17 cellular contexts compared by ENCODE assay signal in genomic region chrX:44908198-44908597, GRCh38. TPM values are rescaled to one million over a fixed set of nuclear protein-coding genes. Genes with fewer than 3 reads are reported as not detected.
DNase-seq lines count a peak whose midpoint lies in the region; ATAC-seq, FAIRE-seq and TF ChIP-seq lines count a peak whose summit lies in the region.
"Had no signal": no experiment of that assay in that cellular context is flagged by ENCODE, and none has a peak within 500 bp of the region (broad histone marks: within the 10 kb centered on the region; RNA-seq: fewer than 3 reads in every experiment).

No MANE protein-coding gene starts in this region.

- no peak overlapping the region for H3K27ac Mint-ChIP-seq in astrocyte (ENCODE audit: unreplicated experiment)
- H3K27ac Mint-ChIP-seq in naive thymus-derived CD8-positive, alpha-beta T cell = peak overlapping the region in 7 of 10 donors; percentile 6 to 84 (median 41)
- H3K27ac Mint-ChIP-seq in activated T-helper 2 cell treated with anti-CD3 and anti-CD28 coated beads, Interferon-gamma antibody, Interleukin-2, Interleukin-4, amounts not matched to agents 10 μg/mL and 5 μg/mL and 100 μg/mL, durations not matched to agents 14 hours and 24 hours and 36 hours = no peak overlapping the region
- H3K27ac Mint-ChIP-seq: WTC11 had no signal

- no peak overlapping the region for H2AFZ ChIP-seq in Karpas-422 (ENCODE audit: low read length)
- no peak overlapping the region for H2AFZ ChIP-seq in astrocyte (ENCODE audit: low read depth, low read length)

- H4K20me1 ChIP-seq in Karpas-422 (ENCODE audit: insufficient read depth, low read depth, low read length) (peaks cover 3% of the 10 kb centered on the region; the same call in 1 of the 2 replicates), astrocyte (ENCODE audit: insufficient read depth, low read length) (peaks cover 25% of the 10 kb centered on the region)

- no peaks in the 10 kb centered on the region for H3K36me3 ChIP-seq in Karpas-422 (ENCODE audit: insufficient read depth, low read length)
- H3K36me3 ChIP-seq in astrocyte (ENCODE audit: insufficient read depth, low read length) = no peaks in the 10 kb centered on the region
- H3K36me3 ChIP-seq: suprapubic skin had no signal

- DNase-seq in Daoy (ENCODE audit: low read depth) (peak; percentile 3), Karpas-422 (no peak), astrocyte (ENCODE audit: low read depth) (peak; percentile 43), GM10248 (ENCODE audit: extremely low spot score) (no peak), sciatic nerve (ENCODE audit: low spot score) (no peak)
- no peak for DNase-seq in naive thymus-derived CD8-positive, alpha-beta T cell
- DNase-seq in activated T-helper 2 cell treated with anti-CD3 and anti-CD28 coated beads, Interferon-gamma antibody, Interleukin-2, Interleukin-4, amounts not matched to agents 10 μg/mL and 5 μg/mL and 100 μg/mL, durations not matched to agents 14 hours and 24 hours and 36 hours (ENCODE audit: low spot score) = no peak
- DNase-seq: activated gamma-delta T cell treated with Interleukin-2 at 50 U/mL for 16 hours, dermis blood vessel endothelial cell, DMS53, mesendoderm, NCI-H1105, NCI-H524, SIG-M5 had no signal

- no peak overlapping the region for H3K4me3 Mint-ChIP-seq in astrocyte (ENCODE audit: unreplicated experiment)
- H3K4me3 Mint-ChIP-seq in naive thymus-derived CD8-positive, alpha-beta T cell = peak overlapping the region in 7 of 10 donors; percentile 5 to 63 (median 43)
- H3K4me3 Mint-ChIP-seq in activated T-helper 2 cell treated with anti-CD3 and anti-CD28 coated beads, Interferon-gamma antibody, Interleukin-2, Interleukin-4, amounts not matched to agents 10 μg/mL and 5 μg/mL and 100 μg/mL, durations not matched to agents 14 hours and 24 hours and 36 hours (ENCODE audit: low read depth) = no peak overlapping the region
- H3K4me3 Mint-ChIP-seq: WTC11 had no signal

- H3K36me3 Mint-ChIP-seq in astrocyte (ENCODE audit: low read depth, unreplicated experiment) = peaks cover under 1% of the 10 kb centered on the region
- peaks cover 0 to 16% (median under 1%) of the 10 kb centered on the region in 3 donors for H3K36me3 Mint-ChIP-seq in naive thymus-derived CD8-positive, alpha-beta T cell
- peaks cover 25% of the 10 kb centered on the region for H3K36me3 Mint-ChIP-seq in activated T-helper 2 cell treated with anti-CD3 and anti-CD28 coated beads, Interferon-gamma antibody, Interleukin-2, Interleukin-4, amounts not matched to agents 10 μg/mL and 5 μg/mL and 100 μg/mL, durations not matched to agents 14 hours and 24 hours and 36 hours (ENCODE audit: low read depth)

- H3K4me1 ChIP-seq in Karpas-422 (ENCODE audit: low read length) = peaks cover 52% of the 10 kb centered on the region
- H3K4me1 ChIP-seq in astrocyte (ENCODE audit: insufficient read depth, low read length) = peaks cover 14% of the 10 kb centered on the region

- intact Hi-C loops in activated T-helper 2 cell treated with anti-CD3 and anti-CD28 coated beads, Interferon-gamma antibody, Interleukin-2, Interleukin-4, amounts not matched to agents 10 μg/mL and 5 μg/mL and 100 μg/mL, durations not matched to agents 14 hours and 24 hours and 36 hours (cut with micrococcal nuclease) = no loop called here
- intact Hi-C loops in sciatic nerve (cut with DNase I) = no loop called here

- FAIRE-seq in astrocyte (lab: Jason Lieb, UNC) = no peak

- no peaks in the 10 kb centered on the region for H3K9me2 ChIP-seq in Karpas-422 (replicated peaks; ENCODE audit: insufficient read depth, low read length)

- H3K4me3 ChIP-seq in Karpas-422 (ENCODE audit: low read length) (no peak overlapping the region), astrocyte (ENCODE audit: insufficient read depth, low read depth, low read length) (no peak overlapping the region)
- H3K4me3 ChIP-seq: suprapubic skin had no signal

- H3K27me3 Mint-ChIP-seq in astrocyte (ENCODE audit: low read depth, unreplicated experiment) = no peaks in the 10 kb centered on the region
- H3K27me3 Mint-ChIP-seq in naive thymus-derived CD8-positive, alpha-beta T cell = no peaks in the 10 kb centered on the region
- no peaks in the 10 kb centered on the region for H3K27me3 Mint-ChIP-seq in activated T-helper 2 cell treated with anti-CD3 and anti-CD28 coated beads, Interferon-gamma antibody, Interleukin-2, Interleukin-4, amounts not matched to agents 10 μg/mL and 5 μg/mL and 100 μg/mL, durations not matched to agents 14 hours and 24 hours and 36 hours (ENCODE audit: low read depth)

- POLR2A ChIA-PET in naive thymus-derived CD8-positive, alpha-beta T cell (lab: Charles Lee) = no interaction called here
- POLR2A ChIA-PET in GM10248 (lab: Yijun Ruan, JAX) = no interaction called here

- H3K9ac ChIP-seq in Karpas-422 (ENCODE audit: low read length) (no peak overlapping the region), astrocyte (ENCODE audit: low read length) (no peak overlapping the region)

- H3K27ac ChIP-seq in Karpas-422 (ENCODE audit: low read length) (0 out of 2 replicates have a peak overlapping the region, but pooled peaks have one; percentile 20), astrocyte (ENCODE audit: low read depth, low read length) (no peak overlapping the region)
- H3K27ac ChIP-seq: suprapubic skin had no signal

- no peaks in the 10 kb centered on the region; the same call in 1 of the 2 replicates for H3K9me3 ChIP-seq in Karpas-422 (ENCODE audit: low read length)
- no peaks in the 10 kb centered on the region for H3K9me3 ChIP-seq in astrocyte (ENCODE audit: insufficient read depth, low read depth, low read length)
- H3K9me3 ChIP-seq: suprapubic skin had no signal

- H3K4me2 ChIP-seq in Karpas-422 (ENCODE audit: low read depth, low read length, poor library complexity, severe bottlenecking) (no peak overlapping the region), astrocyte (ENCODE audit: low read length) (no peak overlapping the region)

- H3K27me3 ChIP-seq in Karpas-422 (ENCODE audit: low read length) (no peaks in the 10 kb centered on the region), astrocyte (ENCODE audit: insufficient read depth, low read length) (no peaks in the 10 kb centered on the region)
- H3K27me3 ChIP-seq: suprapubic skin had no signal

- H3K9me3 Mint-ChIP-seq in astrocyte (ENCODE audit: unreplicated experiment) = peaks cover 2% of the 10 kb centered on the region
- H3K9me3 Mint-ChIP-seq in naive thymus-derived CD8-positive, alpha-beta T cell = peaks cover 0 to 38% (median 4%) of the 10 kb centered on the region in 9 donors
- H3K9me3 Mint-ChIP-seq in activated T-helper 2 cell treated with anti-CD3 and anti-CD28 coated beads, Interferon-gamma antibody, Interleukin-2, Interleukin-4, amounts not matched to agents 10 μg/mL and 5 μg/mL and 100 μg/mL, durations not matched to agents 14 hours and 24 hours and 36 hours = peaks cover 12% of the 10 kb centered on the region

- H3K79me2 ChIP-seq in Karpas-422 (ENCODE audit: low read length) (peaks cover 88% of the 10 kb centered on the region), astrocyte (ENCODE audit: insufficient read depth, low read length) (peaks cover 79% of the 10 kb centered on the region)

- CTCF ChIA-PET in GM10248 (lab: Yijun Ruan, JAX) = no interaction called here

- TF ChIP-seq CTCF in astrocyte (IDR thresholded peaks at IDR 0.05; ENCODE audit: insufficient read depth, low read depth, low read length) (no peak), GM10248 (IDR thresholded peaks at IDR 0.05; ENCODE audit: control extremely low read depth, extremely low read depth, low read depth, missing control alignments) (no peak)

- peak in 1 of 2 donors; percentile 25 for ATAC-seq in naive thymus-derived CD8-positive, alpha-beta T cell
- ATAC-seq in GM18909 (IDR thresholded peaks at IDR 0.05; ENCODE audit: poor library complexity, unreplicated experiment) (no peak), sciatic nerve (no peak)
- ATAC-seq: WTC11 had no signal

- peaks cover 24% of the 10 kb centered on the region for H3K4me1 Mint-ChIP-seq in astrocyte (ENCODE audit: low read depth, unreplicated experiment)
- H3K4me1 Mint-ChIP-seq in naive thymus-derived CD8-positive, alpha-beta T cell = peaks cover 19 to 67% (median 41%) of the 10 kb centered on the region in 4 donors
- peaks cover 26% of the 10 kb centered on the region for H3K4me1 Mint-ChIP-seq in activated T-helper 2 cell treated with anti-CD3 and anti-CD28 coated beads, Interferon-gamma antibody, Interleukin-2, Interleukin-4, amounts not matched to agents 10 μg/mL and 5 μg/mL and 100 μg/mL, durations not matched to agents 14 hours and 24 hours and 36 hours (ENCODE audit: low read depth)

RNA-seq across cellular contexts. Expression of gene KDM6A, which starts 35.2 kb away (rescaled TPM):
- 5.3 and 7.5 TPM in 2 replicates for total RNA-seq in Daoy (2014; rRNA removed; shearing (Covaris generic))
- 28.3 and 48.2 TPM in 2 replicates for total RNA-seq in Karpas-422 (2014; rRNA removed; shearing (Covaris generic); ENCODE audit: low replicate concordance)
- total RNA-seq in astrocyte = 33.6 and 44.0 TPM in 2 replicates
- total RNA-seq in naive thymus-derived CD8-positive, alpha-beta T cell = 10 to 100 TPM; 44.5 to 47.2 TPM
- polyA plus RNA-seq in naive thymus-derived CD8-positive, alpha-beta T cell = 10 to 100 TPM; 11.5 to 17.2 (median 15.2) TPM
- 21.8 and 30.7 TPM in 2 replicates for total RNA-seq in activated T-helper 2 cell treated with anti-CD3 and anti-CD28 coated beads, Interferon-gamma antibody, Interleukin-2, Interleukin-4, amounts not matched to agents 10 μg/mL and 5 μg/mL and 100 μg/mL, durations not matched to agents 14 hours and 24 hours and 36 hours
- total RNA-seq in sciatic nerve = 52.8 TPM

Comparison
In these comparisons a context has a peak if more than half of its experiments do, and no peak if none do; other contexts are left out.
1. DNase-seq: peak in Daoy (single experiment) and astrocyte (single experiment); none in Karpas-422 (single experiment), naive thymus-derived CD8-positive, alpha-beta T cell (0 of 10), activated T-helper 2 cell treated with anti-CD3 and anti-CD28 coated beads, Interferon-gamma antibody, Interleukin-2, Interleukin-4, amounts not matched to agents 10 μg/mL and 5 μg/mL and 100 μg/mL, durations not matched to agents 14 hours and 24 hours and 36 hours (single experiment), GM10248 (single experiment) and sciatic nerve (single experiment).
2. H3K27ac Mint-ChIP-seq: peak in naive thymus-derived CD8-positive, alpha-beta T cell (7 of 10); none in astrocyte (single experiment) and activated T-helper 2 cell treated with anti-CD3 and anti-CD28 coated beads, Interferon-gamma antibody, Interleukin-2, Interleukin-4, amounts not matched to agents 10 μg/mL and 5 μg/mL and 100 μg/mL, durations not matched to agents 14 hours and 24 hours and 36 hours (single experiment).
3. H3K4me3 Mint-ChIP-seq: peak in naive thymus-derived CD8-positive, alpha-beta T cell (7 of 10); none in astrocyte (single experiment) and activated T-helper 2 cell treated with anti-CD3 and anti-CD28 coated beads, Interferon-gamma antibody, Interleukin-2, Interleukin-4, amounts not matched to agents 10 μg/mL and 5 μg/mL and 100 μg/mL, durations not matched to agents 14 hours and 24 hours and 36 hours (single experiment).